Comparison of ENCODE assay signal across 9 cellular contexts in genomic region chr17:29177541-29177870, GRCh38. TPM values are rescaled to one million over a fixed set of nuclear protein-coding genes. Genes with fewer than 3 reads are reported as not detected.
DNase-seq lines count a peak whose midpoint lies in the region; ATAC-seq, FAIRE-seq and TF ChIP-seq lines count a peak whose summit lies in the region.
"Had no signal": no experiment of that assay in that cellular context is flagged by ENCODE, and none has a peak within 500 bp of the region (broad histone marks: within the 10 kb centered on the region; RNA-seq: fewer than 3 reads in every experiment).

No MANE protein-coding gene starts in this region.

- no peak overlapping the region for H3T11ph ChIP-seq in H9 (ENCODE audit: low read length)

- peaks cover 1 to 3% of the 10 kb centered on the region in 2 experiments; a peak in 3 of 5 replicates for H3K9me3 Mint-ChIP-seq in H9
- no peaks in the 10 kb centered on the region for H3K9me3 Mint-ChIP-seq in activated CD4-positive, alpha-beta memory T cell treated with anti-CD3 and anti-CD28 coated beads for 36 hours

- H3K4me2 ChIP-seq in H9 (ENCODE audit: insufficient read depth, insufficient read length, low read length) = peak overlapping the region; percentile 59

- POLR2A ChIA-PET in activated CD4-positive, alpha-beta memory T cell treated with anti-CD3 and anti-CD28 coated beads for 36 hours (lab: Charles Lee) = interaction anchor here (1.3 to 3.2 kb wide), 8 partner anchors 14 to 226 kb away, joined by 3 to 12 read pairs (median 5); partner anchors contain the start of gene PHF12

- no peak overlapping the region for H2BK120ac ChIP-seq in H9 (ENCODE audit: low read depth, low read length, poor library complexity, severe bottlenecking)

- H3K14ac ChIP-seq in H9 (ENCODE audit: insufficient read depth, low read length) = no peak overlapping the region

- no peak for TF ChIP-seq CTCF in H9 (conservative IDR thresholded peaks at IDR 0.05)

- no peak for ATAC-seq in HG03457 (IDR thresholded peaks at IDR 0.05; ENCODE audit: unreplicated experiment)
- no peak for ATAC-seq in HG03280 (IDR thresholded peaks at IDR 0.05; ENCODE audit: unreplicated experiment)
- ATAC-seq in HG03045 (IDR thresholded peaks at IDR 0.05; ENCODE audit: unreplicated experiment) = no peak

- H3K4me1 Mint-ChIP-seq in H9 = peaks cover 34% of the 10 kb centered on the region in 2 experiments
- peaks cover 36% of the 10 kb centered on the region for H3K4me1 Mint-ChIP-seq in activated CD4-positive, alpha-beta memory T cell treated with anti-CD3 and anti-CD28 coated beads for 36 hours (ENCODE audit: low read depth)

- no peak overlapping the region for H2BK15ac ChIP-seq in H9 (ENCODE audit: low read depth, low read length)

- H2AFZ ChIP-seq in H9 (ENCODE audit: low read length) = no peak overlapping the region

- peaks cover 20% of the 10 kb centered on the region for H3K27me3 Mint-ChIP-seq in H9 (ENCODE audit: low read depth)
- H3K27me3 Mint-ChIP-seq in activated CD4-positive, alpha-beta memory T cell treated with anti-CD3 and anti-CD28 coated beads for 36 hours = peaks cover 2% of the 10 kb centered on the region

- H3K79me2 ChIP-seq in H9 (ENCODE audit: insufficient read depth, low read length) = no peaks in the 10 kb centered on the region; the same call in 1 of the 2 replicates

- H3K56ac ChIP-seq in H9 (ENCODE audit: insufficient read length, low read depth, low read length) = no peak overlapping the region

- H4K5ac ChIP-seq in H9 (ENCODE audit: insufficient read length, low read depth, low read length) = no peak overlapping the region

- CTCF ChIA-PET in activated CD4-positive, alpha-beta memory T cell treated with anti-CD3 and anti-CD28 coated beads for 36 hours (lab: Charles Lee) = interaction anchor here (1.0 to 9.2 kb wide), 9 partner anchors 8 to 193 kb away, joined by 3 to 308 read pairs (median 4); no protein-coding TSS in a partner anchor

- no peak overlapping the region for H2BK20ac ChIP-seq in H9 (ENCODE audit: low read depth, low read length, poor library complexity, severe bottlenecking)

- DNase-seq in H9 = no peak
- no peak for DNase-seq in activated CD4-positive, alpha-beta memory T cell treated with anti-CD3 and anti-CD28 coated beads for 36 hours
- no peak for DNase-seq in HTR-8/SVneo (ENCODE audit: insufficient read length, low spot score)
- DNase-seq: NCI-H1092 had no signal

- no peak overlapping the region for H3K18ac ChIP-seq in H9 (ENCODE audit: insufficient read length, low read depth, low read length)

- peaks cover 11% of the 10 kb centered on the region for H3K4me1 ChIP-seq in H9 (ENCODE audit: insufficient read depth, low read length)
- H3K4me1 ChIP-seq in iPS-18a (ENCODE audit: control insufficient read depth, low read depth, low read length) = peaks cover 25% of the 10 kb centered on the region

- peaks cover 6% of the 10 kb centered on the region for H3K23me2 ChIP-seq in H9 (ENCODE audit: insufficient read length, low read depth, low read length, poor library complexity, severe bottlenecking)

- H3K27me3 ChIP-seq in H9 (ENCODE audit: insufficient read depth, low read length) (no peaks in the 10 kb centered on the region), iPS-18a (ENCODE audit: control insufficient read depth, insufficient read depth, low read length) (peaks cover 15% of the 10 kb centered on the region)

- H4K8ac ChIP-seq in H9 (replicated peaks; ENCODE audit: insufficient read length, low read depth, low read length) = no peak overlapping the region

- no peak overlapping the region for H2BK12ac ChIP-seq in H9 (ENCODE audit: insufficient read length, low read depth, low read length)

- H3K23ac ChIP-seq in H9 (ENCODE audit: insufficient read length, low read depth, low read length) = no peak overlapping the region

- no peak overlapping the region for H2BK5ac ChIP-seq in H9 (ENCODE audit: insufficient read length, low read length)

- H3K4ac ChIP-seq in H9 (ENCODE audit: low read depth, low read length) = no peak overlapping the region

- peak overlapping the region; percentile 57 to 74 (median 59); a peak in 5 of 7 replicates for H3K27ac Mint-ChIP-seq in H9
- H3K27ac Mint-ChIP-seq in activated CD4-positive, alpha-beta memory T cell treated with anti-CD3 and anti-CD28 coated beads for 36 hours = no peak overlapping the region

- H3K4me3 Mint-ChIP-seq in H9 = peak overlapping the region; percentile 8 to 86; a peak in 4 of 5 replicates
- H3K4me3 Mint-ChIP-seq in activated CD4-positive, alpha-beta memory T cell treated with anti-CD3 and anti-CD28 coated beads for 36 hours = peak overlapping the region; percentile 73

- no peak overlapping the region for H4K91ac ChIP-seq in H9 (ENCODE audit: insufficient read length, low read depth, low read length)

- no peaks in the 10 kb centered on the region for H3K79me1 ChIP-seq in H9 (ENCODE audit: insufficient read depth, low read depth, low read length, poor library complexity, severe bottlenecking)

- H2AK5ac ChIP-seq in H9 (ENCODE audit: insufficient read length, low read length) = no peak overlapping the region

- intact Hi-C loops in activated CD4-positive, alpha-beta memory T cell treated with anti-CD3 and anti-CD28 coated beads for 36 hours (cut with micrococcal nuclease) = no loop called here

- WGBS in H9 (ENCODE audit: extremely low coverage, insufficient read length, low lambda C conversion rate) = no CpG with 5 or more reads among the region's 3 CpGs

- H3K4me3 ChIP-seq in iPS-18a (ENCODE audit: low read length) = peak overlapping the region; percentile 18
- H3K4me3 ChIP-seq in skin epidermis = peak overlapping the region in 1 of 7 experiments; percentile 37

- H3K9me3 ChIP-seq in H9 (ENCODE audit: control insufficient read depth, low read depth, low read length) = no peaks in the 10 kb centered on the region
- H3K9me3 ChIP-seq in iPS-18a (ENCODE audit: control insufficient read depth, low read depth, low read length) = no peaks in the 10 kb centered on the region

- H3K27ac ChIP-seq in H9 (ENCODE audit: insufficient read length, low read depth, low read length) = no peak overlapping the region
- H3K27ac ChIP-seq in iPS-18a (ENCODE audit: low read length) = no peak overlapping the region
- H3K27ac ChIP-seq in skin epidermis = peak overlapping the region in 19 of 21 experiments; percentile 20 to 97 (median 92)

- H3K36me3 ChIP-seq in iPS-18a (ENCODE audit: control insufficient read depth, low read depth, low read length) = no peaks in the 10 kb centered on the region

- H3K36me3 Mint-ChIP-seq in H9 (ENCODE audit: insufficient read depth in 1 of 3, low read depth in 3 of 3) = no peaks in the 10 kb centered on the region; a peak in 1 of 7 replicates
- H3K36me3 Mint-ChIP-seq in activated CD4-positive, alpha-beta memory T cell treated with anti-CD3 and anti-CD28 coated beads for 36 hours = no peaks in the 10 kb centered on the region

- FAIRE-seq in HTR-8/SVneo (lab: Jason Lieb, UNC) = no peak

- H3K9ac ChIP-seq in H9 (ENCODE audit: extremely low read depth, insufficient read length, low read length) (no peak overlapping the region), iPS-18a (ENCODE audit: low read length) (no peak overlapping the region)

- no peaks in the 10 kb centered on the region for H4K20me1 ChIP-seq in H9 (ENCODE audit: control insufficient read depth, insufficient read depth, insufficient read length)

RNA-seq across cellular contexts. Expression of gene MYO18A, which starts 2.7 kb away (rescaled TPM):
- total RNA-seq in H9 (2021) = 20.8 and 21.6 TPM in 2 replicates
- 10 to 100 TPM; 46.3 to 47.1 TPM for total RNA-seq in activated CD4-positive, alpha-beta memory T cell treated with anti-CD3 and anti-CD28 coated beads for 36 hours

Comparison
In these comparisons a context has a peak if more than half of its experiments do, and no peak if none do; other contexts are left out.
1. H3K27ac ChIP-seq: peak in skin epidermis (19 of 21); none in H9 (single experiment) and iPS-18a (single experiment).